1 cellular context compared by ENCODE assay signal in genomic region chr17:36482611-36483504, GRCh38.
A peak's percentile ranks its signal among the peaks of the same experiment; 100 is the strongest.
TF ChIP-seq lines count a peak whose summit lies in the region.

No MANE protein-coding gene starts in this region.

TF ChIP-seq in GM12878, 131 proteins besides CTCF, POLR2A, EP300 and RAD21 (continued from another document):
- TF ChIP-seq SMC3 (IDR thresholded peaks at IDR 0.05; ENCODE audit: borderline replicate concordance, low read length) (peak; percentile 79), ZNF217 (IDR thresholded peaks at IDR 0.05) (no peak), SP1 (IDR thresholded peaks at IDR 0.05; ENCODE audit: low read depth, low read length) (peak; percentile 19), YBX1 (IDR thresholded peaks at IDR 0.05) (no peak), KDM1A (IDR thresholded peaks at IDR 0.05; ENCODE audit: borderline replicate concordance) (no peak)
